Comparison of ENCODE assay signal across 8 cellular contexts in the genomic region with DNA sequence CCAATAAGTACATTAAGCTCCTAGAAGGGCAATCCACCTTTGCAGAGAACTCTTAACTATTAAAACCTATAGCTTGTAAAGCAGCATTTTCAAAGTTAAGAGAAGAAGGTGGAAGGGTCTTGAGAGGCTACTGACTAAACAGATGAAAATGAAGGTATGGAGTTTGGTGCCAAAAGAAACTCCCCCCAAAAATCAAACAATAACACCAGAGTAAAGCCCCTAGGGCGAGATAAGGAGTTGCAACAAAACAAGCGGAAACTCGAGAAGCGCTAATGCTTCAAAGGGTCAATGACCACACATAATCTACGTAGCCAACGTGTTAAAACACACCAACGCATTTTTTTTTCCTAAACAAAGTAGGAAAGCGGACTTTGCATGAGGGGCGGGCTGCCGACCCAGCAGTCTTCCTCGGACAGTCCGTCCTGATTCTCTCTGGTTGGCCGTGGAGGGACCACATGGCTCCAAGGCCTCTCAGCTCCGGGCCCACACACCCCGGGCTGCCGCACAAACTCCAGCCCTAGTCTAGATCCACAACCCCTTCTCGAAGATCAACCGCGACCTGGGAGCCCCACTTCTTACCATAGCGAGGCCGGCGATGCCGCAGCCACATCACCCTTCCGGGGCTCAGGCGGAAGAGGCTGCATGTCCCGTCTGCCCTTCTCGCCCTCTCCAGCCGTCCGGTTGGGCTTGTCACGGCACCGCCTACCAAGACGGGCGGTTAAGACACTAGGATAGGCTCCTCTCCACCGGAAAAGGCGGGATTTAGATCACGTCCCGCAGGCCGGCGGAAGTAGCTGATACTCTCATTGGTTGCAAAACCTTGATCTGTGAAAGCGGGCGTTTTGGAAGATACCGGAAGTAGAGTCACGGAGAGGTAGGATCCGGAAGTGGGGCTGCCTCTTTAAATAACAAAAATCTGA. TPM values are rescaled to one million over a fixed set of nuclear protein-coding genes. Genes with fewer than 3 reads are reported as not detected.
DNase-seq lines count a peak whose midpoint lies in the region; ATAC-seq and TF ChIP-seq lines count a peak whose summit lies in the region.

A gene with protein sequence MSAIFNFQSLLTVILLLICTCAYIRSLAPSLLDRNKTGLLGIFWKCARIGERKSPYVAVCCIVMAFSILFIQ (minus strand): TSS at position 653 of the 920 bp plus-strand sequence. CDS start 71 bp downstream, at position 582.
A gene (plus strand): TSS at position 806 of the 920 bp plus-strand sequence. CDS start 27,373 bp downstream, outside the sequence.

- peak within 1 kb of the TSS; percentile 82 for H3K27ac ChIP-seq in caudate nucleus (ENCODE audit: low read depth, low read length)

- no peak for TF ChIP-seq CTCF in activated B cell treated with CpG ODN at 0.5 μM for 24 hours (IDR thresholded peaks at IDR 0.05)

- DNase-seq in AG08395 (ENCODE audit: low spot score) (peak; percentile 98), NCI-H345 (lab: John Stamatoyannopoulos, UW) (peak; percentile 98), activated B cell treated with CpG ODN at 0.5 μM for 24 hours (peak; percentile 80), caudate nucleus (lab: John Stamatoyannopoulos, UW) (peak; percentile 69 to 99 (median 97)), immature natural killer cell (peak; percentile 95 to 96 (median 96)), smooth muscle cell of the brain vasculature (ENCODE audit: low read depth, low spot score) (peak; percentile 96)

- in situ Hi-C loops in GM18951 (cut with MboI; ENCODE audit: low sequenced_read_pairs, unreplicated experiment) = no loop called here

- peak; percentile 93 for TF ChIP-seq POLR2A in GM18951 (IDR thresholded peaks at IDR 0.05; ENCODE audit: extremely low read depth, insufficient read depth, insufficient read length)

- H3K9me3 Mint-ChIP-seq in activated B cell treated with CpG ODN at 0.5 μM for 24 hours = no peaks in the 10 kb centered on the region
- no peaks in the 10 kb centered on the region for H3K9me3 Mint-ChIP-seq in immature natural killer cell

- H3K27me3 Mint-ChIP-seq in activated B cell treated with CpG ODN at 0.5 μM for 24 hours (no peaks in the 10 kb centered on the region), immature natural killer cell (ENCODE audit: low read depth in 3 of 3) (peaks cover 1 to 7% (median 5%) of the 10 kb centered on the region in 3 donors)

- H3K27ac Mint-ChIP-seq in activated B cell treated with CpG ODN at 0.5 μM for 24 hours (peak within 1 kb of the TSS; percentile 99), immature natural killer cell (peak within 1 kb of the TSS; percentile 97 to 99 (median 98))

- POLR2A ChIA-PET in activated B cell treated with CpG ODN at 0.5 μM for 24 hours (lab: Charles Lee) = interaction anchor here (0.6 to 2.4 kb wide), 9 partner anchors 9 to 1326 kb away, joined by 3 to 18 read pairs (median 4); a partner anchor contains a TSS

- intact Hi-C loops in activated B cell treated with CpG ODN at 0.5 μM for 24 hours (cut with micrococcal nuclease) = loop anchor here (1.0 to 10.0 kb wide), 10 partner anchors 10 to 1776 kb away; a partner anchor contains a TSS

- ATAC-seq in HG03196 (IDR thresholded peaks at IDR 0.05; ENCODE audit: unreplicated experiment) = peak; percentile 99
- peak; percentile 99 for ATAC-seq in activated B cell treated with CpG ODN at 0.5 μM for 24 hours (ENCODE audit: low read depth)

- H3K4me3 Mint-ChIP-seq in activated B cell treated with CpG ODN at 0.5 μM for 24 hours (peak within 1 kb of the TSS; percentile 100), immature natural killer cell (peak within 1 kb of the TSS; percentile 94 to 100 (median 98))

- H3K4me1 Mint-ChIP-seq in activated B cell treated with CpG ODN at 0.5 μM for 24 hours = peaks cover 40% of the 10 kb centered on the region
- peaks cover 61 to 68% of the 10 kb centered on the region in 2 donors for H3K4me1 Mint-ChIP-seq in immature natural killer cell

- CTCF ChIA-PET in activated B cell treated with CpG ODN at 0.5 μM for 24 hours (lab: Charles Lee) = no interaction called here

- H3K36me3 Mint-ChIP-seq in activated B cell treated with CpG ODN at 0.5 μM for 24 hours (ENCODE audit: low read depth) (peaks cover 38% of the 10 kb centered on the region), immature natural killer cell (peaks cover 0 to 5% (median 0%) of the 10 kb centered on the region in 3 donors)

RNA-seq across cellular contexts. Expression of the first gene that starts in this region (rescaled TPM):
- 45.1 and 50.3 TPM in 2 replicates for total RNA-seq in activated B cell treated with CpG ODN at 0.5 μM for 24 hours
- 10 to 100 TPM; 55.9 to 99.1 (median 67.2) TPM for polyA plus RNA-seq in immature natural killer cell

RNA-seq across cellular contexts. Expression of the second gene that starts in this region (rescaled TPM):
- total RNA-seq in activated B cell treated with CpG ODN at 0.5 μM for 24 hours = 8.1 and 8.5 TPM in 2 replicates
- 10 to 100 TPM in 2 of 3 donors, 1 to 10 TPM in 1; 8.0 to 14.9 (median 11.7) TPM for polyA plus RNA-seq in immature natural killer cell

Comparison
In these comparisons a context has a peak if more than half of its experiments do, and no peak if none do; other contexts are left out.
1. Peak in every context shown above with its lines: DNase-seq, ATAC-seq and H3K27ac ChIP-seq.